ENCODE assay signal across 16 cellular contexts in the genomic region with DNA sequence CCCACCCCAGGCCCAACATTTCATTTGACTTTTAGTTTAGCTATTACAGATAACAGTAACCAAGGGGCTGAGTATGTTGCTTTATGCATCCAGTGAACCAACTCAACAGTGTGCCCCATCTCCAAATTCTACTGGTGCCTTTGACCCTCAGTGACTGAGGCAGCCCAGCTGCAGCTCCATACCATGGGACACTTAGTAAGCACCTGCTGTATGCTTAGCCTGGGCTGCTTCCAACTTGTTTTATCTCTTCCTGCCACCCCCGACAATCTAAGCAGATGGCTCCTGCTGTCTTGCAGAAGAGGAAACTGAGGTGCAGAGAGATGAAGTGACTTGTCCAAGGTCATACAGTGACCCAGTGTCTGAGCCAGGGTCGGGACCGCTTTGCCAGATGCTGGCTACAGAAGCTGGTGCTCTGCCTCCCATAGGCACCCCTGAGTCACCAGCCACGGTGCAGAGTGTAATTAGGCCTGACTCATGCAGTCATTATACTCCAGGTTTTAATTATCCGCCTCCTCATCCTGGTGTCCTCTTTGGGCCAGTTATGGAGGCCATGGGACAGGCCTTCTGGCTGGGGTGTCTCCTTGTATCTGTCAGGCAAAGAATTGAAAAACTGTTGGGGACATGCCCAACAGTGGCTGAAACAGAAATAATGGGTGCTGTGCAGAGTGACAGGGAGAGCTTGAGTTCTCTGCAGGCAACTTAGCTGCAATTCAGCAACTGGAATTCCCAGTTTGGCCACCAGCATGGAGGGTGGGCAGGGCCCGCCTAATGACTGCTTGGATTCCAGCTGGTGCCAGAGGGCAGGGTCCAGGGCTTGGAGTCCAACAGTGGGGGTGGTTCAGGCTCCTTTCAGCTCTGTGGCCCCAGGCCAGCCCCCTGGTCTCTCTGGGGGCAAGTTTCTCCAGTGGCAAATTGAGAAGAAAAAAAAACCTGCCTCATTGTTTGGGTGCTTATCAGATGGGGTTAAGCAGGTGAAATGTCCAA. TPM values are rescaled to one million over a fixed set of nuclear protein-coding genes. Genes with fewer than 3 reads are reported as not detected.
"Had no signal": no experiment of that assay in that cellular context is flagged by ENCODE, and none has a peak within 500 bp of the region (broad histone marks: within the 10 kb centered on the region; RNA-seq: fewer than 3 reads in every experiment).

No MANE protein-coding gene starts in this region.

- H3K36me3 ChIP-seq: transverse colon had no signal

- H3K4me3 ChIP-seq: psoas muscle, transverse colon had no signal

- H3K9me3 ChIP-seq: psoas muscle, transverse colon had no signal

- DNase-seq: activated CD4-positive, alpha-beta T cell treated with anti-CD3 and anti-CD28 coated beads for 1 hour; activated CD4-positive, alpha-beta T cell treated with anti-CD3 and anti-CD28 coated beads, Interleukin-2, amount 50 U/mL, for 48 hours; activated CD8-positive, alpha-beta memory T cell treated with anti-CD3 and anti-CD28 coated beads, Interleukin-2, amount 10 ng/mL, durations not matched to agents 7 days and 5 days; activated effector memory CD4-positive, alpha-beta T cell treated with anti-CD3 and anti-CD28 coated beads, Interleukin-2, amount 50 U/mL, for 16 hours; activated T-cell treated with anti-CD3 and anti-CD28 coated beads, Interleukin-2, amount 50 U/mL, for 24 hours; amygdala; erythroblast; natural killer cell; stimulated activated CD4-positive, alpha-beta T cell treated with anti-CD3 and anti-CD28 coated beads, Interleukin-12 subunit alpha, Interleukin-12 subunit beta, amount 100 ng/mL, for 4 hours; stimulated activated naive CD4-positive, alpha-beta T cell; substantia nigra; transverse colon had no signal

- ATAC-seq: activated CD8-positive, alpha-beta memory T cell treated with anti-CD3 and anti-CD28 coated beads, Interleukin-2, amount 10 ng/mL, durations not matched to agents 7 days and 5 days; natural killer cell; psoas muscle; sciatic nerve had no signal

- H3K27me3 ChIP-seq: transverse colon had no signal

- H3K27ac ChIP-seq: psoas muscle, transverse colon had no signal

- H3K4me1 ChIP-seq: psoas muscle, transverse colon had no signal

RNA-seq across cellular contexts. Expression of gene GPR78, which starts 8.2 kb away (rescaled TPM):
- total RNA-seq: activated CD8-positive, alpha-beta memory T cell treated with anti-CD3 and anti-CD28 coated beads, Interleukin-2, amount 10 ng/mL, durations not matched to agents 7 days and 5 days; lung microvascular endothelial cell; natural killer cell; psoas muscle; T-helper 2 cell treated with Interferon-gamma antibody and Interleukin-4, amounts not matched to agents 100 ng/mL and 5 ng/mL, for 36 hours had no signal
- polyA plus RNA-seq: psoas muscle had no signal

RNA-seq across cellular contexts. Expression of gene CPZ, which starts 20.6 kb away (rescaled TPM):
- total RNA-seq: activated CD8-positive, alpha-beta memory T cell treated with anti-CD3 and anti-CD28 coated beads, Interleukin-2, amount 10 ng/mL, durations not matched to agents 7 days and 5 days; lung microvascular endothelial cell; natural killer cell; psoas muscle; T-helper 2 cell treated with Interferon-gamma antibody and Interleukin-4, amounts not matched to agents 100 ng/mL and 5 ng/mL, for 36 hours had no signal
